In genomic region chr19:14204676-14205459, GRCh38 we compare ENCODE assay signal across 8 cellular contexts. TPM values are rescaled to one million over a fixed set of nuclear protein-coding genes. Genes with fewer than 3 reads are reported as not detected.
DNase-seq lines count a peak whose midpoint lies in the region; ATAC-seq, FAIRE-seq and TF ChIP-seq lines count a peak whose summit lies in the region.
"Not testable (repeated sequence)": the region's sequence is repeated elsewhere in the genome, so short reads cannot be mapped to it uniquely, and the experiment has no call there.

No MANE protein-coding gene starts in this region.

- peaks cover 14% of the 10 kb centered on the region for H3K4me1 Mint-ChIP-seq in HFFc6 (ENCODE audit: low read depth)
- peaks cover 49 to 60% (median 56%) of the 10 kb centered on the region in 3 donors for H3K4me1 Mint-ChIP-seq in T-cell
- H3K4me1 Mint-ChIP-seq in activated naive CD8-positive, alpha-beta T cell treated with anti-CD3 and anti-CD28 coated beads, Interleukin-2, amount 10 ng/mL, durations not matched to agents 7 days and 5 days: peaks cover 16% of the 10 kb centered on the region
- H3K4me1 Mint-ChIP-seq in nephron progenitor cell: peaks cover 64% of the 10 kb centered on the region
- peaks cover 46% of the 10 kb centered on the region for H3K4me1 Mint-ChIP-seq in stimulated activated memory B cell treated with anti-CD40 and anti-IgM and Interleukin-4, amounts not matched to agents 10 μg/mL and 1 μg/mL and 100 μg/mL, for 72 hours

- not testable (repeated sequence) for H3K36me3 Mint-ChIP-seq in HFFc6 (ENCODE audit: low read depth); T-cell; activated naive CD8-positive, alpha-beta T cell treated with anti-CD3 and anti-CD28 coated beads, Interleukin-2, amount 10 ng/mL, durations not matched to agents 7 days and 5 days; nephron progenitor cell (ENCODE audit: low read depth); stimulated activated memory B cell treated with anti-CD40 and anti-IgM and Interleukin-4, amounts not matched to agents 10 μg/mL and 1 μg/mL and 100 μg/mL, for 72 hours

- not testable (repeated sequence) for H3K56ac ChIP-seq in H1 (replicated peaks; ENCODE audit: insufficient read length, low read depth, low read length)

- FAIRE-seq in H1 (lab: Jason Lieb, UNC): not testable (repeated sequence)

- not testable (repeated sequence) for H2AK5ac ChIP-seq in H1 (ENCODE audit: low read depth, low read length)

- H2AFZ ChIP-seq in H1 (ENCODE audit: low read length): not testable (repeated sequence)

- peak overlapping the region; percentile 85; the same call in 1 of the 2 replicates for H2BK5ac ChIP-seq in H1 (ENCODE audit: low read depth, low read length)

- H3K23ac ChIP-seq in H1 (ENCODE audit: insufficient read length): not testable (repeated sequence)

- not testable (repeated sequence) for H3K23me2 ChIP-seq in H1 (ENCODE audit: low read depth, low read length)

- H3K27ac ChIP-seq in H1 (ENCODE audit: low read depth, low read length): peak overlapping the region; percentile 58

- H3K79me2 ChIP-seq in H1 (ENCODE audit: control insufficient read depth in 1 of 2, insufficient read depth in 2 of 2, low read length in 2 of 2): peaks cover 29 to 57% of the 10 kb centered on the region in 2 experiments

- not testable (repeated sequence) for H2BK120ac ChIP-seq in H1 (replicated peaks; ENCODE audit: low read depth, low read length)

- H3K4me3 ChIP-seq in AG04449 (ENCODE audit: low read depth, low read length): peak overlapping the region; percentile 45
- peak overlapping the region; percentile 64 to 84 (median 72) for H3K4me3 ChIP-seq in H1 (ENCODE audit: extremely low read depth in 1 of 4, insufficient read depth in 2 of 4, low read depth in 3 of 4, low read length in 4 of 4)

- POLR2A ChIA-PET in AG04449 (lab: Yijun Ruan, JAX); activated naive CD8-positive, alpha-beta T cell treated with anti-CD3 and anti-CD28 coated beads, Interleukin-2, amount 10 ng/mL, durations not matched to agents 7 days and 5 days (lab: Charles Lee): not testable (repeated sequence)
- POLR2A ChIA-PET in T-cell (lab: Charles Lee) (interaction anchor here in 1 of 2 donors (0.6 kb wide), 1 partner anchor 173 kb away, joined by 3 read pairs; the partner anchor contains the start of gene IL27RA), H1 (lab: Charles Lee; ENCODE audit: partially characterized antibody) (interaction anchor here (0.7 kb wide), 2 partner anchors 43 to 206 kb away, joined by 3 to 4 read pairs; no protein-coding TSS in a partner anchor)

- not testable (repeated sequence) for H4K91ac ChIP-seq in H1 (replicated peaks; ENCODE audit: insufficient read length, low read length)

- not testable (repeated sequence) for H3K14ac ChIP-seq in H1 (ENCODE audit: insufficient read length)

- H3K4me2 ChIP-seq in H1 (ENCODE audit: insufficient read depth in 1 of 2, low read depth in 2 of 2, low read length in 2 of 2): peak overlapping the region; percentile 82 to 89

- not testable (repeated sequence) for H2BK15ac ChIP-seq in H1 (ENCODE audit: low read length)

- not testable (repeated sequence) for H3K27me3 ChIP-seq in H1 (replicated peaks in 1 of 4; ENCODE audit: control insufficient read depth in 3 of 4, extremely low read depth in 1 of 4, insufficient read depth in 3 of 4, low read length in 3 of 4)

- H2BK12ac ChIP-seq in H1 (ENCODE audit: low read depth, low read length): not testable (repeated sequence)

- not testable (repeated sequence) for TF ChIP-seq EP300 in H1 (IDR thresholded peaks at IDR 0.05; ENCODE audit: borderline replicate concordance in 1 of 2, low read depth in 2 of 2, low read length in 2 of 2)

- H3K36me3 ChIP-seq in H1 (ENCODE audit: control insufficient read depth in 2 of 4, insufficient read depth in 4 of 4, low read length in 3 of 4): not testable (repeated sequence)

- 0 out of 2 replicates have a peak overlapping the region, but pooled peaks have one; percentile 14 for H4K8ac ChIP-seq in H1 (ENCODE audit: extremely low read depth, insufficient read depth, low read length)

- not testable (repeated sequence) for TF ChIP-seq RAD21 in H1 (IDR thresholded peaks at IDR 0.05 in 1 of 2, conservative IDR thresholded peaks at IDR 0.05 in 1 of 2; ENCODE audit: low read depth in 2 of 2, low read length in 2 of 2)

- not testable (repeated sequence) for H3K9me3 Mint-ChIP-seq in HFFc6; T-cell; activated naive CD8-positive, alpha-beta T cell treated with anti-CD3 and anti-CD28 coated beads, Interleukin-2, amount 10 ng/mL, durations not matched to agents 7 days and 5 days; nephron progenitor cell; stimulated activated memory B cell treated with anti-CD40 and anti-IgM and Interleukin-4, amounts not matched to agents 10 μg/mL and 1 μg/mL and 100 μg/mL, for 72 hours

- peaks cover 0 to 28% (median 17%) of the 10 kb centered on the region in 4 experiments; a peak in 6 of 7 replicates for H3K4me1 ChIP-seq in H1 (replicated peaks in 1 of 4; ENCODE audit: control insufficient read depth in 3 of 4, insufficient read depth in 4 of 4, low read length in 3 of 4)

- peak overlapping the region; percentile 45 for H3K4me3 Mint-ChIP-seq in HFFc6
- H3K4me3 Mint-ChIP-seq in T-cell: peak overlapping the region; percentile 77 to 88 (median 85)
- H3K4me3 Mint-ChIP-seq in activated naive CD8-positive, alpha-beta T cell treated with anti-CD3 and anti-CD28 coated beads, Interleukin-2, amount 10 ng/mL, durations not matched to agents 7 days and 5 days: peak overlapping the region; percentile 76
- H3K4me3 Mint-ChIP-seq in nephron progenitor cell: peak overlapping the region; percentile 91
- peak overlapping the region; percentile 61 for H3K4me3 Mint-ChIP-seq in stimulated activated memory B cell treated with anti-CD40 and anti-IgM and Interleukin-4, amounts not matched to agents 10 μg/mL and 1 μg/mL and 100 μg/mL, for 72 hours

- CTCF ChIA-PET in AG04449 (lab: Yijun Ruan, JAX): interaction anchor here (1.6 kb wide), 1 partner anchor 143 kb away, joined by 6 read pairs; no protein-coding TSS in a partner anchor
- CTCF ChIA-PET in T-cell (lab: Charles Lee): interaction anchor here in 1 of 2 donors (0.6 kb wide), 1 partner anchor 599 kb away, joined by 4 read pairs; no protein-coding TSS in a partner anchor
- CTCF ChIA-PET in H1 (lab: Charles Lee; ENCODE audit: partially characterized antibody): interaction anchor here (1.1 to 13.2 kb wide), 2 partner anchors 31 to 145 kb away, joined by 3 to 171 read pairs; no protein-coding TSS in a partner anchor

- DNase-seq in AG04449 (ENCODE audit: low read depth, low spot score); HFFc6; T-cell; activated naive CD8-positive, alpha-beta T cell treated with anti-CD3 and anti-CD28 coated beads, Interleukin-2, amount 10 ng/mL, durations not matched to agents 7 days and 5 days: not testable (repeated sequence)
- DNase-seq in H1 (ENCODE audit: low read depth in 1 of 2, low spot score in 2 of 2) (peak in 1 of 2 experiments; percentile 73), iPS-NIHi11 (ENCODE audit: low spot score) (peak; percentile 5), nephron progenitor cell (peak; percentile 30)

- not testable (repeated sequence) for H4K20me1 ChIP-seq in H1 (replicated peaks in 1 of 2; ENCODE audit: control insufficient read depth in 1 of 2, insufficient read depth in 2 of 2, low read length in 2 of 2)

- not testable (repeated sequence) for TF ChIP-seq CTCF in AG04449 (IDR thresholded peaks at IDR 0.05; ENCODE audit: insufficient read depth, low read length, missing control alignments); HFFc6 (IDR thresholded peaks at IDR 0.05); H1 (IDR thresholded peaks at IDR 0.05; ENCODE audit: control extremely low read depth in 1 of 3, insufficient read depth in 1 of 3, low read depth in 1 of 3, low read length in 3 of 3); nephron progenitor cell (IDR thresholded peaks at IDR 0.05)

- H3K27ac Mint-ChIP-seq in HFFc6 (0 out of 2 replicates have a peak overlapping the region, but pooled peaks have one; percentile 14), T-cell (peak overlapping the region; percentile 74 to 88), nephron progenitor cell (peak overlapping the region; percentile 95)
- H3K27ac Mint-ChIP-seq in activated naive CD8-positive, alpha-beta T cell treated with anti-CD3 and anti-CD28 coated beads, Interleukin-2, amount 10 ng/mL, durations not matched to agents 7 days and 5 days: peak overlapping the region; percentile 63
- H3K27ac Mint-ChIP-seq in stimulated activated memory B cell treated with anti-CD40 and anti-IgM and Interleukin-4, amounts not matched to agents 10 μg/mL and 1 μg/mL and 100 μg/mL, for 72 hours: peak overlapping the region; percentile 7

- H4K5ac ChIP-seq in H1 (ENCODE audit: insufficient read length, low read depth, low read length): peak overlapping the region; percentile 86

- H3K79me1 ChIP-seq in H1 (ENCODE audit: low read depth, low read length): not testable (repeated sequence)

- not testable (repeated sequence) for ATAC-seq in T-cell (replicated peaks in 1 of 4); activated naive CD8-positive, alpha-beta T cell treated with anti-CD3 and anti-CD28 coated beads, Interleukin-2, amount 10 ng/mL, durations not matched to agents 7 days and 5 days (ENCODE audit: low read depth); stimulated activated memory B cell treated with anti-CD40 and anti-IgM and Interleukin-4, amounts not matched to agents 10 μg/mL and 1 μg/mL and 100 μg/mL, for 72 hours

- H3K18ac ChIP-seq in H1 (ENCODE audit: extremely low read depth, low read length): peak overlapping the region; percentile 71

- H3K9me3 ChIP-seq in H1 (ENCODE audit: insufficient read depth in 2 of 2, low read depth in 1 of 2, low read length in 1 of 2): not testable (repeated sequence)

- not testable (repeated sequence) for TF ChIP-seq POLR2A in H1 (IDR thresholded peaks at IDR 0.05; ENCODE audit: control extremely low read depth in 1 of 2, low read depth in 2 of 2, low read length in 2 of 2)

- peak overlapping the region in 3 of 4 experiments; percentile 32 to 64 (median 45); a peak in 5 of 7 replicates for H3K9ac ChIP-seq in H1 (replicated peaks in 1 of 4; ENCODE audit: extremely low read depth in 1 of 4, low read depth in 3 of 4, low read length in 3 of 4)

- H3K27me3 Mint-ChIP-seq in HFFc6 (ENCODE audit: insufficient read depth) (peaks cover 26% of the 10 kb centered on the region), T-cell (peaks cover 0 to 16% of the 10 kb centered on the region in 2 donors)
- H3K27me3 Mint-ChIP-seq in activated naive CD8-positive, alpha-beta T cell treated with anti-CD3 and anti-CD28 coated beads, Interleukin-2, amount 10 ng/mL, durations not matched to agents 7 days and 5 days: peaks cover 37% of the 10 kb centered on the region
- not testable (repeated sequence) for H3K27me3 Mint-ChIP-seq in nephron progenitor cell (ENCODE audit: low read depth, poor library complexity)
- H3K27me3 Mint-ChIP-seq in stimulated activated memory B cell treated with anti-CD40 and anti-IgM and Interleukin-4, amounts not matched to agents 10 μg/mL and 1 μg/mL and 100 μg/mL, for 72 hours: peaks cover 78% of the 10 kb centered on the region

- WGBS in H1 (ENCODE audit: extremely low coverage in 1 of 2, insufficient coverage in 1 of 2, insufficient read length in 1 of 2, insufficient replicate concordance in 2 of 2, low coverage in 1 of 2, low lambda C conversion rate in 2 of 2, missing lambda C conversion rate in 1 of 2), 2 experiments: 2% methylated on average over 22 of the region's 28 CpGs; no CpG with 5 or more reads in 1 of the 2 experiments

- not testable (repeated sequence) for H2BK20ac ChIP-seq in H1 (ENCODE audit: low read length)

- H3K4ac ChIP-seq in H1 (replicated peaks; ENCODE audit: insufficient read length, low read depth, low read length): not testable (repeated sequence)

RNA-seq across cellular contexts. Expression of gene ADGRL1, which starts 1.1 kb away (rescaled TPM):
- total RNA-seq in HFFc6 (2021; fragmentation: NEBNext Ultra II Directional; extraction: Animal tissue kit (Norgen Biotek cat#: 25700)): 1 to 10 TPM; 1.6 to 2.9 (median 2.2) TPM
- 10 to 100 TPM; 19.9 to 31.2 (median 28.0) TPM for total RNA-seq in T-cell
- 10 to 100 TPM; 15.0 to 16.4 TPM for total RNA-seq in activated naive CD8-positive, alpha-beta T cell treated with anti-CD3 and anti-CD28 coated beads, Interleukin-2, amount 10 ng/mL, durations not matched to agents 7 days and 5 days
- total RNA-seq in H1 (2021; fragmentation: NEBNext Ultra II Directional; extraction: Animal tissue kit (Norgen Biotek cat#: 25700)): 112 and 119 TPM in 2 replicates
- 95.6 and 158 TPM in 2 replicates for polyA plus RNA-seq in H1 (2011; rRNA removed)
- polyA plus RNA-seq in H1 (2011; cell fraction: cytosol; rRNA removed): 70.7 TPM
- 342 TPM for polyA plus RNA-seq in H1 (2011; cell fraction: nucleus; rRNA removed)
- polyA plus RNA-seq in H1 (2012, experiment 1 of 2): 42.7 to 97.4 TPM (median 91.9 TPM) in 4 replicates
- 55.8 TPM for polyA plus RNA-seq in H1 (2012, experiment 2 of 2)
- polyA plus RNA-seq in H1 (2013, experiment 1 of 2): 81.7 TPM
- 76.2 TPM for polyA plus RNA-seq in H1 (2013, experiment 2 of 2)
- 102 and 137 TPM in 2 replicates for polyA minus RNA-seq in H1 (2011; rRNA and poly(A)+ RNA removed)
- 97.0 TPM for polyA minus RNA-seq in H1 (2011; cell fraction: cytosol; rRNA and poly(A)+ RNA removed)
- polyA minus RNA-seq in H1 (2011; cell fraction: nucleus; rRNA and poly(A)+ RNA removed): 130 TPM

Comparison
In these comparisons a context has a peak if more than half of its experiments do, and no peak if none do; other contexts are left out.
1. H3K27ac Mint-ChIP-seq: peak in every context shown above with its lines; median percentile 95 in nephron progenitor cell; 81 in T-cell; 63 in activated naive CD8-positive, alpha-beta T cell treated with anti-CD3 and anti-CD28 coated beads, Interleukin-2, amount 10 ng/mL, durations not matched to agents 7 days and 5 days; 14 in HFFc6; 7 in stimulated activated memory B cell treated with anti-CD40 and anti-IgM and Interleukin-4, amounts not matched to agents 10 μg/mL and 1 μg/mL and 100 μg/mL, for 72 hours.
2. RNA of gene ADGRL1, which starts 1.1 kb away (total RNA-seq): 112 to 119 TPM in H1, 19.9 to 31.2 TPM in T-cell and 15.0 to 16.4 TPM in activated naive CD8-positive, alpha-beta T cell treated with anti-CD3 and anti-CD28 coated beads, Interleukin-2, amount 10 ng/mL, durations not matched to agents 7 days and 5 days; 1.6 to 2.9 TPM in HFFc6; every median in the first group is over 4 times any median in the second.
3. Peak in every context shown above with its lines, with median percentiles within 50 percentile points of each other: H3K4me3 Mint-ChIP-seq.